8 cellular contexts compared by ENCODE assay signal in genomic region chr17:12134101-12134500, GRCh38.
"Had no signal": no experiment of that assay in that cellular context is flagged by ENCODE, and none has a peak within 500 bp of the region (broad histone marks: within the 10 kb centered on the region; RNA-seq: fewer than 3 reads in every experiment).

No MANE protein-coding gene starts in this region.

- H3K4me1 Mint-ChIP-seq: IgD-negative memory B cell had no signal

- H3K4me3 ChIP-seq: K562 had no signal

- FAIRE-seq: HepG2, HTR-8/SVneo, K562 had no signal

- ATAC-seq: HepG2, K562 had no signal

- H3K27me3 Mint-ChIP-seq: IgD-negative memory B cell had no signal

- DNase-seq: IMR-90, KBM-7, KG1 had no signal

- H3K27ac Mint-ChIP-seq: IgD-negative memory B cell had no signal

- H3K4me3 Mint-ChIP-seq: IgD-negative memory B cell had no signal

- H3K27ac ChIP-seq: HL-60 had no signal
